Comparison of ENCODE assay signal across 1 cellular context in genomic region chrX:41386222-41386990, GRCh38.
TF ChIP-seq lines count a peak whose summit lies in the region.

No MANE protein-coding gene starts in this region.

TF ChIP-seq in GM23338, 12 proteins besides CTCF, POLR2A, EP300 and RAD21:
- TF ChIP-seq ZNF462 (CRISPR knock-in tag; IDR thresholded peaks at IDR 0.05) (no peak), ZNF114 (CRISPR knock-in tag; IDR thresholded peaks at IDR 0.05) (no peak), JUNB (IDR thresholded peaks at IDR 0.05; ENCODE audit: unreplicated experiment) (no peak), EZH2 (IDR thresholded peaks at IDR 0.05; ENCODE audit: low read depth, unreplicated experiment) (no peak), REST (IDR thresholded peaks at IDR 0.05; ENCODE audit: unreplicated experiment) (no peak), NANOG (IDR thresholded peaks at IDR 0.05; ENCODE audit: borderline replicate concordance) (no peak)
